1 cellular context compared by ENCODE assay signal in the genomic region with DNA sequence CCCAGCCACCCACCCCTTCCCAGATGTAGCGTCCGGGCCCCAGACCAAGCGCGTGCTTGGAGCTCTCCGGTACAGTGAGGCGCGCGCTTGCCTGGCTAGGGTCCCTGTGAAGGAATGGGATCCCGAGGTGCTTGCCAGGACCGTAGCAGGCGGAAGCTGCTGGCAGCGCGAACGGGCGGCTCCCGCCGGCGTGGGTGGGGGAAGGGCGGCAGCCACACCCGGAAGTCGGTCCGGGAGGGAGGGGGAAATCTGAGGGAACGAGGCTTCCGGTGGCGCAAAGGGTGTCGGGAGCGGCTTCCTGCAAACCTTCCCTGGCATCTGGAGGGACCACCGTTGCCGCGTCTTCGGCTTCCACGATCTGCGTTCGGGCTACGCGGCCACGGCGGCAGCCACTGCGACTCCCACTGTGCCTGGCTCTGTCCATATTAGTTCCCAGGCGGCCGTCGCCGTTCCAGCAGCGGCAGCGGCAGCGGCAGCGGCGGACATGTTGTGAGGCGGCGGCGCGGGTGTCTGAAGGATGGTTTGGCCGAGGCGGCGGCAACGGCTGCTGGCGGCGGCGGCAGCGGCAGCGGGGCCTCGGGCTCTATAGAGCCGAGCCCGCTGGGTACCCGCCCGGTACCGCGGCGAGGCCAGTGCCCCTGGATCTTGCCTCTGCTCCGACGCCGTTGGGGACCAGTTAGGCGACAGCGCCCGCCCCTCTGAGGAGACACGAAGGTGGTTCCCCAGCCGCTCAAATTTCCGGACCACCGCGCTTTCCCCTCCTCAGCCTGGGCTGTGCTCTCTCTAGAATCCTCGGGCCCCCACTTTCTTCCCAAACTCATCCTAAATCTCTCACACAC.
TF ChIP-seq lines count a peak whose summit lies in the region.

A gene (plus strand): TSS at position 275 of the 839 bp plus-strand sequence. CDS start 739 bp downstream, outside the sequence.

TF ChIP-seq in K562, 482 proteins besides CTCF, POLR2A, EP300 and RAD21 (continued from another document and continues in another):
- TF ChIP-seq, protein P1, sequence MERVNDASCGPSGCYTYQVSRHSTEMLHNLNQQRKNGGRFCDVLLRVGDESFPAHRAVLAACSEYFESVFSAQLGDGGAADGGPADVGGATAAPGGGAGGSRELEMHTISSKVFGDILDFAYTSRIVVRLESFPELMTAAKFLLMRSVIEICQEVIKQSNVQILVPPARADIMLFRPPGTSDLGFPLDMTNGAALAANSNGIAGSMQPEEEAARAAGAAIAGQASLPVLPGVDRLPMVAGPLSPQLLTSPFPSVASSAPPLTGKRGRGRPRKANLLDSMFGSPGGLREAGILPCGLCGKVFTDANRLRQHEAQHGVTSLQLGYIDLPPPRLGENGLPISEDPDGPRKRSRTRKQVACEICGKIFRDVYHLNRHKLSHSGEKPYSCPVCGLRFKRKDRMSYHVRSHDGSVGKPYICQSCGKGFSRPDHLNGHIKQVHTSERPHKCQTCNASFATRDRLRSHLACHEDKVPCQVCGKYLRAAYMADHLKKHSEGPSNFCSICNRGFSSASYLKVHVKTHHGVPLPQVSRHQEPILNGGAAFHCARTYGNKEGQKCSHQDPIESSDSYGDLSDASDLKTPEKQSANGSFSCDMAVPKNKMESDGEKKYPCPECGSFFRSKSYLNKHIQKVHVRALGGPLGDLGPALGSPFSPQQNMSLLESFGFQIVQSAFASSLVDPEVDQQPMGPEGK (CRISPR knock-in tag; IDR thresholded peaks at IDR 0.05; ENCODE audit: borderline replicate concordance), result no peak
- TF ChIP-seq FOSL1 (tag; conservative IDR thresholded peaks at IDR 0.05) (0 out of 2 replicates have a peak, but pooled peaks have one; percentile 16), ZNF778 (CRISPR knock-in tag; IDR thresholded peaks at IDR 0.05) (no peak), RAD51 (IDR thresholded peaks at IDR 0.05; ENCODE audit: borderline replicate concordance, low read depth) (no peak), MTF1 (CRISPR knock-in tag; IDR thresholded peaks at IDR 0.05; ENCODE audit: borderline replicate concordance) (no peak), SOX6 (IDR thresholded peaks at IDR 0.05) (peak; percentile 40), HNRNPLL (IDR thresholded peaks at IDR 0.05; ENCODE audit: low read depth, low read length, poor library complexity, severe bottlenecking) (peak; percentile 21), MAZ (CRISPR knock-in tag; conservative IDR thresholded peaks at IDR 0.05 in 1 of 2, IDR thresholded peaks at IDR 0.05 in 1 of 2) (peak; percentile 93 to 97), HDAC6 (IDR thresholded peaks at IDR 0.05; ENCODE audit: low read depth, low read length) (no peak), FOXA1 (IDR thresholded peaks at IDR 0.05; ENCODE audit: borderline replicate concordance) (no peak), MECOM (CRISPR knock-in tag; IDR thresholded peaks at IDR 0.05) (no peak), JUND (IDR thresholded peaks at IDR 0.05; ENCODE audit: borderline replicate concordance, low read depth, low read length) (peak; percentile 34), JUND (tag; IDR thresholded peaks at IDR 0.05; ENCODE audit: borderline replicate concordance, low read depth, low read length) (peak; percentile 16; the same call in 1 of the 3 replicates), KLF16 (IDR thresholded peaks at IDR 0.05) (0 out of 2 replicates have a peak, but pooled peaks have one; percentile 5), TBL1XR1 (IDR thresholded peaks at IDR 0.05; ENCODE audit: low read length in 2 of 2) (peak in 1 of 2 experiments; percentile 75; a peak in 2 of 4 replicates), ARHGAP35 (IDR thresholded peaks at IDR 0.05; ENCODE audit: partially characterized antibody) (no peak), THRAP3 (IDR thresholded peaks at IDR 0.05; ENCODE audit: borderline replicate concordance) (no peak), YY1 (IDR thresholded peaks at IDR 0.05; ENCODE audit: borderline replicate concordance in 1 of 3, control insufficient read depth in 1 of 3, extremely low read depth in 1 of 3, insufficient read depth in 3 of 3, insufficient read length in 1 of 3, insufficient replicate concordance in 2 of 3, low read depth in 1 of 3, low read length in 2 of 3) (peak; percentile 36 to 85 (median 82)), SAP30 (IDR thresholded peaks at IDR 0.05; ENCODE audit: borderline replicate concordance, insufficient read depth, low read depth, low read length, poor library complexity, severe bottlenecking) (peak; percentile 76), RNF2 (IDR thresholded peaks at IDR 0.05) (peak; percentile 96), ZNF12 (CRISPR knock-in tag; IDR thresholded peaks at IDR 0.05) (no peak; the same call in 1 of the 2 replicates), GATAD2B (IDR thresholded peaks at IDR 0.05; ENCODE audit: borderline replicate concordance) (peak; percentile 91), NFIC (IDR thresholded peaks at IDR 0.05) (peak; percentile 80), NR4A1 (CRISPR knock-in tag; IDR thresholded peaks at IDR 0.05) (0 out of 2 replicates have a peak, but pooled peaks have one; percentile 13), NR4A1 (tag; IDR thresholded peaks at IDR 0.05) (no peak), HNRNPK (IDR thresholded peaks at IDR 0.05; ENCODE audit: low read depth, low read length, poor library complexity, severe bottlenecking) (no peak), KHSRP (IDR thresholded peaks at IDR 0.05) (no peak), CBX2 (IDR thresholded peaks at IDR 0.05; ENCODE audit: insufficient read depth, low read length, poor library complexity, severe bottlenecking) (no peak), ZNF785 (CRISPR knock-in tag; IDR thresholded peaks at IDR 0.05) (no peak), ZNF165 (CRISPR knock-in tag; IDR thresholded peaks at IDR 0.05; ENCODE audit: borderline replicate concordance) (no peak), ZNF174 (CRISPR knock-in tag; IDR thresholded peaks at IDR 0.05) (no peak), HMG20A (CRISPR knock-in tag; conservative IDR thresholded peaks at IDR 0.05) (no peak)
- TF ChIP-seq, protein P2, sequence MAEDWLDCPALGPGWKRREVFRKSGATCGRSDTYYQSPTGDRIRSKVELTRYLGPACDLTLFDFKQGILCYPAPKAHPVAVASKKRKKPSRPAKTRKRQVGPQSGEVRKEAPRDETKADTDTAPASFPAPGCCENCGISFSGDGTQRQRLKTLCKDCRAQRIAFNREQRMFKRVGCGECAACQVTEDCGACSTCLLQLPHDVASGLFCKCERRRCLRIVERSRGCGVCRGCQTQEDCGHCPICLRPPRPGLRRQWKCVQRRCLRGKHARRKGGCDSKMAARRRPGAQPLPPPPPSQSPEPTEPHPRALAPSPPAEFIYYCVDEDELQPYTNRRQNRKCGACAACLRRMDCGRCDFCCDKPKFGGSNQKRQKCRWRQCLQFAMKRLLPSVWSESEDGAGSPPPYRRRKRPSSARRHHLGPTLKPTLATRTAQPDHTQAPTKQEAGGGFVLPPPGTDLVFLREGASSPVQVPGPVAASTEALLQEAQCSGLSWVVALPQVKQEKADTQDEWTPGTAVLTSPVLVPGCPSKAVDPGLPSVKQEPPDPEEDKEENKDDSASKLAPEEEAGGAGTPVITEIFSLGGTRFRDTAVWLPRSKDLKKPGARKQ (CRISPR knock-in tag; IDR thresholded peaks at IDR 0.05), result no peak
- TF ChIP-seq, protein P3, sequence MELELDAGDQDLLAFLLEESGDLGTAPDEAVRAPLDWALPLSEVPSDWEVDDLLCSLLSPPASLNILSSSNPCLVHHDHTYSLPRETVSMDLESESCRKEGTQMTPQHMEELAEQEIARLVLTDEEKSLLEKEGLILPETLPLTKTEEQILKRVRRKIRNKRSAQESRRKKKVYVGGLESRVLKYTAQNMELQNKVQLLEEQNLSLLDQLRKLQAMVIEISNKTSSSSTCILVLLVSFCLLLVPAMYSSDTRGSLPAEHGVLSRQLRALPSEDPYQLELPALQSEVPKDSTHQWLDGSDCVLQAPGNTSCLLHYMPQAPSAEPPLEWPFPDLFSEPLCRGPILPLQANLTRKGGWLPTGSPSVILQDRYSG (tag; conservative IDR thresholded peaks at IDR 0.05; ENCODE audit: low read depth), result no peak; the same call in 1 of the 2 replicates
- TF ChIP-seq, protein P4, sequence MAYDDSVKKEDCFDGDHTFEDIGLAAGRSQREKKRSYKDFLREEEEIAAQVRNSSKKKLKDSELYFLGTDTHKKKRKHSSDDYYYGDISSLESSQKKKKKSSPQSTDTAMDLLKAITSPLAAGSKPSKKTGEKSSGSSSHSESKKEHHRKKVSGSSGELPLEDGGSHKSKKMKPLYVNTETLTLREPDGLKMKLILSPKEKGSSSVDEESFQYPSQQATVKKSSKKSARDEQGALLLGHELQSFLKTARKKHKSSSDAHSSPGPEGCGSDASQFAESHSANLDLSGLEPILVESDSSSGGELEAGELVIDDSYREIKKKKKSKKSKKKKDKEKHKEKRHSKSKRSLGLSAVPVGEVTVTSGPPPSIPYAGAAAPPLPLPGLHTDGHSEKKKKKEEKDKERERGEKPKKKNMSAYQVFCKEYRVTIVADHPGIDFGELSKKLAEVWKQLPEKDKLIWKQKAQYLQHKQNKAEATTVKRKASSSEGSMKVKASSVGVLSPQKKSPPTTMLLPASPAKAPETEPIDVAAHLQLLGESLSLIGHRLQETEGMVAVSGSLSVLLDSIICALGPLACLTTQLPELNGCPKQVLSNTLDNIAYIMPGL (CRISPR knock-in tag; IDR thresholded peaks at IDR 0.05), result no peak
- TF ChIP-seq, protein P5, sequence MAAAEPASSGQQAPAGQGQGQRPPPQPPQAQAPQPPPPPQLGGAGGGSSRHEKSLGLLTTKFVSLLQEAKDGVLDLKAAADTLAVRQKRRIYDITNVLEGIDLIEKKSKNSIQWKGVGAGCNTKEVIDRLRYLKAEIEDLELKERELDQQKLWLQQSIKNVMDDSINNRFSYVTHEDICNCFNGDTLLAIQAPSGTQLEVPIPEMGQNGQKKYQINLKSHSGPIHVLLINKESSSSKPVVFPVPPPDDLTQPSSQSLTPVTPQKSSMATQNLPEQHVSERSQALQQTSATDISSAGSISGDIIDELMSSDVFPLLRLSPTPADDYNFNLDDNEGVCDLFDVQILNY (CRISPR knock-in tag; IDR thresholded peaks at IDR 0.05), result peak; percentile 88; the same call in 1 of the 2 replicates
- TF ChIP-seq, protein P6, sequence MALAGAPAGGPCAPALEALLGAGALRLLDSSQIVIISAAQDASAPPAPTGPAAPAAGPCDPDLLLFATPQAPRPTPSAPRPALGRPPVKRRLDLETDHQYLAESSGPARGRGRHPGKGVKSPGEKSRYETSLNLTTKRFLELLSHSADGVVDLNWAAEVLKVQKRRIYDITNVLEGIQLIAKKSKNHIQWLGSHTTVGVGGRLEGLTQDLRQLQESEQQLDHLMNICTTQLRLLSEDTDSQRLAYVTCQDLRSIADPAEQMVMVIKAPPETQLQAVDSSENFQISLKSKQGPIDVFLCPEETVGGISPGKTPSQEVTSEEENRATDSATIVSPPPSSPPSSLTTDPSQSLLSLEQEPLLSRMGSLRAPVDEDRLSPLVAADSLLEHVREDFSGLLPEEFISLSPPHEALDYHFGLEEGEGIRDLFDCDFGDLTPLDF (CRISPR knock-in tag; IDR thresholded peaks at IDR 0.05), result no peak
- TF ChIP-seq, protein P7, sequence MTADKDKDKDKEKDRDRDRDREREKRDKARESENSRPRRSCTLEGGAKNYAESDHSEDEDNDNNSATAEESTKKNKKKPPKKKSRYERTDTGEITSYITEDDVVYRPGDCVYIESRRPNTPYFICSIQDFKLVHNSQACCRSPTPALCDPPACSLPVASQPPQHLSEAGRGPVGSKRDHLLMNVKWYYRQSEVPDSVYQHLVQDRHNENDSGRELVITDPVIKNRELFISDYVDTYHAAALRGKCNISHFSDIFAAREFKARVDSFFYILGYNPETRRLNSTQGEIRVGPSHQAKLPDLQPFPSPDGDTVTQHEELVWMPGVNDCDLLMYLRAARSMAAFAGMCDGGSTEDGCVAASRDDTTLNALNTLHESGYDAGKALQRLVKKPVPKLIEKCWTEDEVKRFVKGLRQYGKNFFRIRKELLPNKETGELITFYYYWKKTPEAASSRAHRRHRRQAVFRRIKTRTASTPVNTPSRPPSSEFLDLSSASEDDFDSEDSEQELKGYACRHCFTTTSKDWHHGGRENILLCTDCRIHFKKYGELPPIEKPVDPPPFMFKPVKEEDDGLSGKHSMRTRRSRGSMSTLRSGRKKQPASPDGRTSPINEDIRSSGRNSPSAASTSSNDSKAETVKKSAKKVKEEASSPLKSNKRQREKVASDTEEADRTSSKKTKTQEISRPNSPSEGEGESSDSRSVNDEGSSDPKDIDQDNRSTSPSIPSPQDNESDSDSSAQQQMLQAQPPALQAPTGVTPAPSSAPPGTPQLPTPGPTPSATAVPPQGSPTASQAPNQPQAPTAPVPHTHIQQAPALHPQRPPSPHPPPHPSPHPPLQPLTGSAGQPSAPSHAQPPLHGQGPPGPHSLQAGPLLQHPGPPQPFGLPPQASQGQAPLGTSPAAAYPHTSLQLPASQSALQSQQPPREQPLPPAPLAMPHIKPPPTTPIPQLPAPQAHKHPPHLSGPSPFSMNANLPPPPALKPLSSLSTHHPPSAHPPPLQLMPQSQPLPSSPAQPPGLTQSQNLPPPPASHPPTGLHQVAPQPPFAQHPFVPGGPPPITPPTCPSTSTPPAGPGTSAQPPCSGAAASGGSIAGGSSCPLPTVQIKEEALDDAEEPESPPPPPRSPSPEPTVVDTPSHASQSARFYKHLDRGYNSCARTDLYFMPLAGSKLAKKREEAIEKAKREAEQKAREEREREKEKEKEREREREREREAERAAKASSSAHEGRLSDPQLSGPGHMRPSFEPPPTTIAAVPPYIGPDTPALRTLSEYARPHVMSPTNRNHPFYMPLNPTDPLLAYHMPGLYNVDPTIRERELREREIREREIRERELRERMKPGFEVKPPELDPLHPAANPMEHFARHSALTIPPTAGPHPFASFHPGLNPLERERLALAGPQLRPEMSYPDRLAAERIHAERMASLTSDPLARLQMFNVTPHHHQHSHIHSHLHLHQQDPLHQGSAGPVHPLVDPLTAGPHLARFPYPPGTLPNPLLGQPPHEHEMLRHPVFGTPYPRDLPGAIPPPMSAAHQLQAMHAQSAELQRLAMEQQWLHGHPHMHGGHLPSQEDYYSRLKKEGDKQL (CRISPR knock-in tag; IDR thresholded peaks at IDR 0.05; ENCODE audit: borderline replicate concordance), result no peak
- TF ChIP-seq, protein P8, sequence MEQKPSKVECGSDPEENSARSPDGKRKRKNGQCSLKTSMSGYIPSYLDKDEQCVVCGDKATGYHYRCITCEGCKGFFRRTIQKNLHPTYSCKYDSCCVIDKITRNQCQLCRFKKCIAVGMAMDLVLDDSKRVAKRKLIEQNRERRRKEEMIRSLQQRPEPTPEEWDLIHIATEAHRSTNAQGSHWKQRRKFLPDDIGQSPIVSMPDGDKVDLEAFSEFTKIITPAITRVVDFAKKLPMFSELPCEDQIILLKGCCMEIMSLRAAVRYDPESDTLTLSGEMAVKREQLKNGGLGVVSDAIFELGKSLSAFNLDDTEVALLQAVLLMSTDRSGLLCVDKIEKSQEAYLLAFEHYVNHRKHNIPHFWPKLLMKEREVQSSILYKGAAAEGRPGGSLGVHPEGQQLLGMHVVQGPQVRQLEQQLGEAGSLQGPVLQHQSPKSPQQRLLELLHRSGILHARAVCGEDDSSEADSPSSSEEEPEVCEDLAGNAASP (IDR thresholded peaks at IDR 0.05), result no peak
- TF ChIP-seq, protein P9, sequence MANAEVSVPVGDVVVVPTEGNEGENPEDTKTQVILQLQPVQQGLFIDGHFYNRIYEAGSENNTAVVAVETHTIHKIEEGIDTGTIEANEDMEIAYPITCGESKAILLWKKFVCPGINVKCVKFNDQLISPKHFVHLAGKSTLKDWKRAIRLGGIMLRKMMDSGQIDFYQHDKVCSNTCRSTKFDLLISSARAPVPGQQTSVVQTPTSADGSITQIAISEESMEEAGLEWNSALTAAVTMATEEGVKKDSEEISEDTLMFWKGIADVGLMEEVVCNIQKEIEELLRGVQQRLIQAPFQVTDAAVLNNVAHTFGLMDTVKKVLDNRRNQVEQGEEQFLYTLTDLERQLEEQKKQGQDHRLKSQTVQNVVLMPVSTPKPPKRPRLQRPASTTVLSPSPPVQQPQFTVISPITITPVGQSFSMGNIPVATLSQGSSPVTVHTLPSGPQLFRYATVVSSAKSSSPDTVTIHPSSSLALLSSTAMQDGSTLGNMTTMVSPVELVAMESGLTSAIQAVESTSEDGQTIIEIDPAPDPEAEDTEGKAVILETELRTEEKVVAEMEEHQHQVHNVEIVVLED (CRISPR knock-in tag; IDR thresholded peaks at IDR 0.05), result peak; percentile 66
